In genomic region chr17:39196820-39197331, GRCh38 we compare ENCODE assay signal across 8 cellular contexts. TPM values are rescaled to one million over a fixed set of nuclear protein-coding genes. Genes with fewer than 3 reads are reported as not detected.
DNase-seq lines count a peak whose midpoint lies in the region; ATAC-seq and TF ChIP-seq lines count a peak whose summit lies in the region.

No MANE protein-coding gene starts in this region.

- BruUV-seq in Panc1 (replicated peaks; lab: Mats Ljungman, UMichigan), result no TSS peak

- intact Hi-C loops in Panc1 (cut with micrococcal nuclease; ENCODE audit: unreplicated experiment) (no loop called here), posterior vena cava (cut with DNase I) (loop anchor here in 1 of 2 donors (10.0 kb wide), 1 partner anchor 422 kb away; no protein-coding TSS in a partner anchor)

- CTCF ChIA-PET in Panc1 (lab: Charles Lee), result no interaction called here

- in situ Hi-C loops in Panc1 (cut with HindIII; ENCODE audit: low pct_unique_long_range_greater_than_20kb, low sequenced_read_pairs), result no loop called here

- peak; percentile 35 for ATAC-seq in Panc1
- peak in 1 of 2 donors; percentile 2 for ATAC-seq in natural killer cell treated with Interleukin-12 subunit alpha and Interleukin-12 subunit beta and Interleukin-15 and Interleukin-18, amount 100 ng/mL, for 72 hours
- no peak for ATAC-seq in HG03108 (IDR thresholded peaks at IDR 0.05; ENCODE audit: unreplicated experiment)
- ATAC-seq in GM19467 (IDR thresholded peaks at IDR 0.05; ENCODE audit: unreplicated experiment), result no peak

- TF ChIP-seq CTCF in Panc1 (IDR thresholded peaks at IDR 0.05), result no peak

- POLR2A ChIA-PET in Panc1 (lab: Charles Lee), result no interaction called here

- peak overlapping the region; percentile 94 for H3K4me3 Mint-ChIP-seq in natural killer cell treated with Interleukin-12 subunit alpha and Interleukin-12 subunit beta and Interleukin-15 and Interleukin-18, amount 100 ng/mL, for 72 hours

- H3K36me3 Mint-ChIP-seq in natural killer cell treated with Interleukin-12 subunit alpha and Interleukin-12 subunit beta and Interleukin-15 and Interleukin-18, amount 100 ng/mL, for 72 hours, result peaks cover 11% of the 10 kb centered on the region

- DNase-seq in activated gamma-delta T cell treated with Interleukin-2 at 50 U/mL for 16 hours (peak; percentile 19), activated gamma-delta T cell (lab: John Stamatoyannopoulos, UW) (no peak), Panc1 (ENCODE audit: low read depth, low spot score) (no peak), posterior vena cava (ENCODE audit: low spot score) (no peak)
- DNase-seq in effector memory CD4-positive, alpha-beta T cell, result no peak
- DNase-seq in natural killer cell treated with Interleukin-12 subunit alpha and Interleukin-12 subunit beta and Interleukin-15 and Interleukin-18, amount 100 ng/mL, for 72 hours (ENCODE audit: low spot score), result no peak

- peak overlapping the region; percentile 51; the same call in 1 of the 2 replicates for H3K27ac ChIP-seq in Panc1 (ENCODE audit: low read length)
- peak overlapping the region; percentile 54 for H3K27ac ChIP-seq in effector memory CD4-positive, alpha-beta T cell (ENCODE audit: insufficient read depth, low read length, poor library complexity, severe bottlenecking)

- H3K27ac Mint-ChIP-seq in natural killer cell treated with Interleukin-12 subunit alpha and Interleukin-12 subunit beta and Interleukin-15 and Interleukin-18, amount 100 ng/mL, for 72 hours, result no peak overlapping the region

- H3K9me3 ChIP-seq in Panc1 (ENCODE audit: control insufficient read depth, insufficient read depth, low read depth, low read length), result no peaks in the 10 kb centered on the region
- no peaks in the 10 kb centered on the region for H3K9me3 ChIP-seq in effector memory CD4-positive, alpha-beta T cell (ENCODE audit: control insufficient read depth, low read length)

- H3K4me1 Mint-ChIP-seq in natural killer cell treated with Interleukin-12 subunit alpha and Interleukin-12 subunit beta and Interleukin-15 and Interleukin-18, amount 100 ng/mL, for 72 hours (ENCODE audit: low read depth in 2 of 2), result peaks cover 26 to 40% of the 10 kb centered on the region in 2 donors

- no peaks in the 10 kb centered on the region for H3K27me3 Mint-ChIP-seq in natural killer cell treated with Interleukin-12 subunit alpha and Interleukin-12 subunit beta and Interleukin-15 and Interleukin-18, amount 100 ng/mL, for 72 hours

- peaks cover 6% of the 10 kb centered on the region; the same call in 1 of the 2 replicates for H3K36me3 ChIP-seq in Panc1 (ENCODE audit: control insufficient read depth, insufficient read depth, low read length)
- H3K36me3 ChIP-seq in effector memory CD4-positive, alpha-beta T cell (ENCODE audit: control insufficient read depth, insufficient read depth, low read length), result peaks cover 2% of the 10 kb centered on the region

- peak overlapping the region; percentile 68 to 69 for H3K4me3 ChIP-seq in Panc1 (ENCODE audit: low read depth in 2 of 2, low read length in 2 of 2)
- H3K4me3 ChIP-seq in effector memory CD4-positive, alpha-beta T cell (ENCODE audit: insufficient read depth, low read depth, low read length, poor library complexity, severe bottlenecking), result peak overlapping the region; percentile 74

- peaks cover 27% of the 10 kb centered on the region for H3K4me1 ChIP-seq in Panc1 (ENCODE audit: control insufficient read depth, insufficient read depth, low read length)
- peaks cover 39% of the 10 kb centered on the region for H3K4me1 ChIP-seq in effector memory CD4-positive, alpha-beta T cell (ENCODE audit: control insufficient read depth, insufficient read depth, low read length, poor library complexity, severe bottlenecking)

- H3K27me3 ChIP-seq in Panc1 (ENCODE audit: control insufficient read depth, insufficient read depth, low read length), result no peaks in the 10 kb centered on the region
- no peaks in the 10 kb centered on the region for H3K27me3 ChIP-seq in effector memory CD4-positive, alpha-beta T cell (replicated peaks; ENCODE audit: control insufficient read depth, insufficient read depth, low read length, poor library complexity, severe bottlenecking)

- H3K9me3 Mint-ChIP-seq in natural killer cell treated with Interleukin-12 subunit alpha and Interleukin-12 subunit beta and Interleukin-15 and Interleukin-18, amount 100 ng/mL, for 72 hours, result no peaks in the 10 kb centered on the region

RNA-seq across cellular contexts. Expression of gene CACNB1, which starts 0.6 kb away (rescaled TPM):
- 14.9 TPM for total RNA-seq in Panc1 (2021; ENCODE audit: unreplicated experiment)
- 5.7 TPM for polyA plus RNA-seq in Panc1 (2012; ENCODE audit: insufficient read length)
- 10 to 100 TPM; 18.8 to 49.9 TPM for total RNA-seq in natural killer cell treated with Interleukin-12 subunit alpha and Interleukin-12 subunit beta and Interleukin-15 and Interleukin-18, amount 100 ng/mL, for 72 hours
- total RNA-seq in posterior vena cava, result 10 to 100 TPM in 1 of 2 donors, 1 to 10 TPM in 1; 8.8 to 11.3 TPM

RNA-seq across cellular contexts. Expression of gene RPL19, which starts 3.2 kb away (rescaled TPM):
- total RNA-seq in Panc1 (2021; ENCODE audit: unreplicated experiment) (971 TPM), posterior vena cava (1,000 to 10,000 TPM; 1,084 to 1,135 TPM)
- 994 TPM for polyA plus RNA-seq in Panc1 (2012; ENCODE audit: insufficient read length)
- 1,000 to 10,000 TPM; 1,326 to 1,683 TPM for total RNA-seq in natural killer cell treated with Interleukin-12 subunit alpha and Interleukin-12 subunit beta and Interleukin-15 and Interleukin-18, amount 100 ng/mL, for 72 hours

RNA-seq across cellular contexts. Expression of gene STAC2, which starts 28.9 kb away (rescaled TPM):
- total RNA-seq in Panc1 (2021; ENCODE audit: unreplicated experiment) (0.08 TPM), posterior vena cava (1 to 10 TPM in 1 of 2 donors, under 1 TPM in 1; 0.71 to 1.2 TPM)
- not detected for polyA plus RNA-seq in Panc1 (2012; ENCODE audit: insufficient read length)
- under 1 TPM in 1 of 2 donors, not detected in 1; 0.12 TPM for total RNA-seq in natural killer cell treated with Interleukin-12 subunit alpha and Interleukin-12 subunit beta and Interleukin-15 and Interleukin-18, amount 100 ng/mL, for 72 hours

RNA-seq across cellular contexts. Expression of gene ARL5C, which starts 30.9 kb away (rescaled TPM):
- total RNA-seq in Panc1 (2021; ENCODE audit: unreplicated experiment) (not detected), posterior vena cava (not detected)
- polyA plus RNA-seq in Panc1 (2012; ENCODE audit: insufficient read length), result not detected
- total RNA-seq in natural killer cell treated with Interleukin-12 subunit alpha and Interleukin-12 subunit beta and Interleukin-15 and Interleukin-18, amount 100 ng/mL, for 72 hours, result not detected

RNA-seq across cellular contexts. Expression of gene PLXDC1, which starts 45.4 kb away (rescaled TPM):
- not detected for total RNA-seq in Panc1 (2021; ENCODE audit: unreplicated experiment)
- polyA plus RNA-seq in Panc1 (2012; ENCODE audit: insufficient read length), result 0.57 TPM
- under 1 TPM in 1 of 2 donors, not detected in 1; 0.43 TPM for total RNA-seq in natural killer cell treated with Interleukin-12 subunit alpha and Interleukin-12 subunit beta and Interleukin-15 and Interleukin-18, amount 100 ng/mL, for 72 hours
- 10 to 100 TPM; 16.0 to 27.2 TPM for total RNA-seq in posterior vena cava
